ENCODE assay signal across 10 cellular contexts in the genomic region with DNA sequence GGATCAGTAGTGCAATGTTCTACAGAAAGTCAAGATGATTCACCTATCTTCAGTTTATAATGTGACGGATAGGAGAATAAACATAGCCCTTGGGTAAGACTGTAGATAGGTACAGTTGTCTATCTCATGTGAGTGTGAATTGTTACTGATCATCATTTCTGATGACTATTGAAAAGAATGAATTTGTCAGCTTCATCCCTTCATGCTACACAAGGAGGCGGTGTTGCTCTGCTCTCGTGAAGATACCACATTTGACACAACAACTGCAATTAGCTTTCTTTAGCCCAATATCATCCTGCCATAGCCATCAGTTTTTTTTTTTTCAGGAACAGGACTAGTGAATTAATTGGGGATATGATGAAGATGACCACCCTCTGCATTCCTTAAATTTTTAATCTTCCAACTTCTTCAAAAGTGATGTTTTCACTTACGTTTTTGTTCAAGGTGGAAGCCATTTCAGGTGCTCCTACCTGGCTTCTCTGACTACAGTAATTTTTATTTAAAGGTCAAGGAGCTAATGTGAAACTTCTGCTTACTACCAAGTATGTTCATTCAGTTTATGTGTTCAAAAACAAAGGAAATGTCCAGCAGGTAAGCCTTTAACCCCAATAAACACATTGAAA.
DNase-seq lines count a peak whose midpoint lies in the region; ATAC-seq, FAIRE-seq and TF ChIP-seq lines count a peak whose summit lies in the region.
"Had no signal": no experiment of that assay in that cellular context is flagged by ENCODE, and none has a peak within 500 bp of the region (broad histone marks: within the 10 kb centered on the region; RNA-seq: fewer than 3 reads in every experiment).

No MANE protein-coding gene starts in this region.

- H4K8ac ChIP-seq in H1 (ENCODE audit: extremely low read depth, insufficient read depth, low read length) = no peak overlapping the region

- no peak for ATAC-seq in HG02759 (IDR thresholded peaks at IDR 0.05; ENCODE audit: unreplicated experiment)
- ATAC-seq in GM18511 (IDR thresholded peaks at IDR 0.05; ENCODE audit: unreplicated experiment) = no peak

- H3K14ac ChIP-seq in H1 (ENCODE audit: insufficient read length) = no peak overlapping the region

- H2AK5ac ChIP-seq in H1 (ENCODE audit: low read depth, low read length) = no peak overlapping the region

- H3K4ac ChIP-seq in H1 (replicated peaks; ENCODE audit: insufficient read length, low read depth, low read length) = no peak overlapping the region

- H2AFZ ChIP-seq in MM.1S (ENCODE audit: low read length) (no peak overlapping the region), H1 (ENCODE audit: low read length) (no peak overlapping the region)

- TF ChIP-seq POLR2A in H1 (IDR thresholded peaks at IDR 0.05; ENCODE audit: control extremely low read depth in 1 of 2, low read depth in 2 of 2, low read length in 2 of 2) = no peak

- no peak overlapping the region for H2BK5ac ChIP-seq in H1 (ENCODE audit: low read depth, low read length)

- H3K9me3 ChIP-seq in MM.1S (replicated peaks; ENCODE audit: insufficient read depth, low read length) (no peaks in the 10 kb centered on the region), H1 (ENCODE audit: insufficient read depth in 2 of 2, low read depth in 1 of 2, low read length in 1 of 2) (peaks cover under 1 to 2% of the 10 kb centered on the region in 2 experiments; a peak in 3 of 4 replicates)

- H3F3A ChIP-seq in MM.1S (ENCODE audit: insufficient read depth, low read length) = no peaks in the 10 kb centered on the region

- no peak for TF ChIP-seq EP300 in H1 (IDR thresholded peaks at IDR 0.05; ENCODE audit: borderline replicate concordance in 1 of 2, low read depth in 2 of 2, low read length in 2 of 2)

- no peaks in the 10 kb centered on the region for H3K23me2 ChIP-seq in H1 (ENCODE audit: low read depth, low read length)

- FAIRE-seq in H1 (lab: Jason Lieb, UNC) = peak; percentile 90

- DNase-seq in GM10248 (ENCODE audit: extremely low spot score) (no peak), MM.1S (no peak), H1 (ENCODE audit: low read depth in 1 of 2, low spot score in 2 of 2) (no peak), neural crest cell (ENCODE audit: low read depth, low spot score) (no peak), T-helper 2 cell (no peak), OCI-M2 (lab: John Stamatoyannopoulos, UW; ENCODE audit: unreplicated experiment) (no peak)
- DNase-seq: activated naive CD8-positive, alpha-beta T cell treated with anti-CD3 and anti-CD28 coated beads, Interleukin-2, amount 10 ng/mL, durations not matched to agents 7 days and 5 days; NCI-H82 had no signal

- POLR2A ChIA-PET in GM10248 (lab: Yijun Ruan, JAX) (no interaction called here), H1 (lab: Charles Lee; ENCODE audit: partially characterized antibody) (interaction anchor here (0.8 kb wide), 1 partner anchor 124 kb away, joined by 3 read pairs; no protein-coding TSS in a partner anchor)

- no peak overlapping the region for H3K4me3 Mint-ChIP-seq in neural crest cell
- H3K4me3 Mint-ChIP-seq: activated naive CD8-positive, alpha-beta T cell treated with anti-CD3 and anti-CD28 coated beads, Interleukin-2, amount 10 ng/mL, durations not matched to agents 7 days and 5 days had no signal

- no peaks in the 10 kb centered on the region for H3K36me3 Mint-ChIP-seq in neural crest cell (ENCODE audit: low read depth)
- H3K36me3 Mint-ChIP-seq: activated naive CD8-positive, alpha-beta T cell treated with anti-CD3 and anti-CD28 coated beads, Interleukin-2, amount 10 ng/mL, durations not matched to agents 7 days and 5 days had no signal

- H3K79me2 ChIP-seq in MM.1S (ENCODE audit: low read length) (no peaks in the 10 kb centered on the region), H1 (ENCODE audit: control insufficient read depth in 1 of 2, insufficient read depth in 2 of 2, low read length in 2 of 2) (no peaks in the 10 kb centered on the region)

- CTCF ChIA-PET in GM10248 (lab: Yijun Ruan, JAX) (interaction anchor here (1.3 kb wide), 1 partner anchor 967 kb away, joined by 8 read pairs; no protein-coding TSS in a partner anchor), H1 (lab: Charles Lee; ENCODE audit: partially characterized antibody) (interaction anchor here (0.5 to 2.9 kb wide), 23 partner anchors 12 to 1227 kb away, joined by 3 to 14 read pairs (median 3); a partner anchor contains a TSS)

- H4K20me1 ChIP-seq in MM.1S (ENCODE audit: insufficient read depth, low read length) (no peaks in the 10 kb centered on the region), H1 (replicated peaks in 1 of 2; ENCODE audit: control insufficient read depth in 1 of 2, insufficient read depth in 2 of 2, low read length in 2 of 2) (no peaks in the 10 kb centered on the region)

- peak; percentile 88 to 89 for TF ChIP-seq RAD21 in H1 (IDR thresholded peaks at IDR 0.05 in 1 of 2, conservative IDR thresholded peaks at IDR 0.05 in 1 of 2; ENCODE audit: low read depth in 2 of 2, low read length in 2 of 2)

- H2BK12ac ChIP-seq in H1 (ENCODE audit: low read depth, low read length) = no peak overlapping the region

- H3K27me3 ChIP-seq in MM.1S (replicated peaks; ENCODE audit: insufficient read depth, low read length) (no peaks in the 10 kb centered on the region), H1 (replicated peaks in 1 of 4; ENCODE audit: control insufficient read depth in 3 of 4, extremely low read depth in 1 of 4, insufficient read depth in 3 of 4, low read length in 3 of 4) (no peaks in the 10 kb centered on the region)

- H3K27ac ChIP-seq in MM.1S (ENCODE audit: low read length) (no peak overlapping the region), H1 (ENCODE audit: low read depth, low read length) (no peak overlapping the region)

- no peak overlapping the region for H4K91ac ChIP-seq in H1 (replicated peaks; ENCODE audit: insufficient read length, low read length)

- no peak overlapping the region for H4K5ac ChIP-seq in H1 (ENCODE audit: insufficient read length, low read depth, low read length)

- H3K4me2 ChIP-seq in MM.1S (ENCODE audit: low read depth, low read length) (no peak overlapping the region), H1 (ENCODE audit: insufficient read depth in 1 of 2, low read depth in 2 of 2, low read length in 2 of 2) (no peak overlapping the region)

- H3K9ac ChIP-seq in MM.1S (ENCODE audit: low read length) (no peak overlapping the region), H1 (replicated peaks in 1 of 4; ENCODE audit: extremely low read depth in 1 of 4, low read depth in 3 of 4, low read length in 3 of 4) (no peak overlapping the region)

- no peak overlapping the region for H3K18ac ChIP-seq in H1 (ENCODE audit: extremely low read depth, low read length)

- no peaks in the 10 kb centered on the region for H3K4me1 ChIP-seq in MM.1S (ENCODE audit: low read length)
- H3K4me1 ChIP-seq in H1 (replicated peaks in 1 of 4; ENCODE audit: control insufficient read depth in 3 of 4, insufficient read depth in 4 of 4, low read length in 3 of 4) = no peaks in the 10 kb centered on the region

- TF ChIP-seq CTCF in GM10248 (IDR thresholded peaks at IDR 0.05; ENCODE audit: control extremely low read depth, extremely low read depth, low read depth, missing control alignments) (peak; percentile 11), MM.1S (IDR thresholded peaks at IDR 0.05; ENCODE audit: low read length) (peak; percentile 22; the same call in 1 of the 2 replicates), H1 (IDR thresholded peaks at IDR 0.05; ENCODE audit: control extremely low read depth in 1 of 3, insufficient read depth in 1 of 3, low read depth in 1 of 3, low read length in 3 of 3) (peak in 2 of 3 experiments; percentile 63 to 75; a peak in 3 of 4 replicates), neural crest cell (conservative IDR thresholded peaks at IDR 0.05) (peak; percentile 62)

- no peaks in the 10 kb centered on the region for H3K9me2 ChIP-seq in MM.1S (replicated peaks; ENCODE audit: insufficient read depth, low read length)

- H3K23ac ChIP-seq in H1 (ENCODE audit: insufficient read length) = no peak overlapping the region

- no peaks in the 10 kb centered on the region; the same call in 1 of the 2 replicates for H3K79me1 ChIP-seq in H1 (ENCODE audit: low read depth, low read length)

- H3K4me3 ChIP-seq in MM.1S (ENCODE audit: low read length) = no peak overlapping the region
- no peak overlapping the region for H3K4me3 ChIP-seq in H1 (ENCODE audit: extremely low read depth in 1 of 4, insufficient read depth in 2 of 4, low read depth in 3 of 4, low read length in 4 of 4)

- H2BK15ac ChIP-seq in H1 (ENCODE audit: low read length) = no peak overlapping the region

- no peak overlapping the region for H2BK20ac ChIP-seq in H1 (ENCODE audit: low read length)

- peaks cover 2% of the 10 kb centered on the region for H3K9me3 Mint-ChIP-seq in neural crest cell
- H3K9me3 Mint-ChIP-seq: activated naive CD8-positive, alpha-beta T cell treated with anti-CD3 and anti-CD28 coated beads, Interleukin-2, amount 10 ng/mL, durations not matched to agents 7 days and 5 days had no signal

- WGBS in H1 (ENCODE audit: extremely low coverage in 1 of 2, insufficient coverage in 1 of 2, insufficient read length in 1 of 2, insufficient replicate concordance in 2 of 2, low coverage in 1 of 2, low lambda C conversion rate in 2 of 2, missing lambda C conversion rate in 1 of 2), 2 experiments = 77% methylated on average over 4 of the region's 4 CpGs; no CpG with 5 or more reads in 1 of the 2 experiments

- H3K27ac Mint-ChIP-seq in neural crest cell (ENCODE audit: unreplicated experiment) = no peak overlapping the region
- H3K27ac Mint-ChIP-seq: activated naive CD8-positive, alpha-beta T cell treated with anti-CD3 and anti-CD28 coated beads, Interleukin-2, amount 10 ng/mL, durations not matched to agents 7 days and 5 days had no signal

- H3K36me3 ChIP-seq in MM.1S (replicated peaks; ENCODE audit: insufficient read depth, low read length) (no peaks in the 10 kb centered on the region), H1 (ENCODE audit: control insufficient read depth in 2 of 4, insufficient read depth in 4 of 4, low read length in 3 of 4) (no peaks in the 10 kb centered on the region)

- H3K27me3 Mint-ChIP-seq in neural crest cell (ENCODE audit: low read depth) = no peaks in the 10 kb centered on the region

- no peak overlapping the region for H3K56ac ChIP-seq in H1 (replicated peaks; ENCODE audit: insufficient read length, low read depth, low read length)

- no peak overlapping the region for H2BK120ac ChIP-seq in H1 (replicated peaks; ENCODE audit: low read depth, low read length)

- no peaks in the 10 kb centered on the region for H3K4me1 Mint-ChIP-seq in neural crest cell
- H3K4me1 Mint-ChIP-seq: activated naive CD8-positive, alpha-beta T cell treated with anti-CD3 and anti-CD28 coated beads, Interleukin-2, amount 10 ng/mL, durations not matched to agents 7 days and 5 days had no signal

TF ChIP-seq in H1, 55 proteins besides CTCF, POLR2A, EP300 and RAD21 (continues in another document):
- TF ChIP-seq, protein P1, sequence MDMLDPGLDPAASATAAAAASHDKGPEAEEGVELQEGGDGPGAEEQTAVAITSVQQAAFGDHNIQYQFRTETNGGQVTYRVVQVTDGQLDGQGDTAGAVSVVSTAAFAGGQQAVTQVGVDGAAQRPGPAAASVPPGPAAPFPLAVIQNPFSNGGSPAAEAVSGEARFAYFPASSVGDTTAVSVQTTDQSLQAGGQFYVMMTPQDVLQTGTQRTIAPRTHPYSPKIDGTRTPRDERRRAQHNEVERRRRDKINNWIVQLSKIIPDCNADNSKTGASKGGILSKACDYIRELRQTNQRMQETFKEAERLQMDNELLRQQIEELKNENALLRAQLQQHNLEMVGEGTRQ (IDR thresholded peaks at IDR 0.05; ENCODE audit: low read length) = no peak

Comparison
In these comparisons a context has a peak if more than half of its experiments do, and no peak if none do; other contexts are left out.
1. CTCF ChIP-seq: peak in every context shown above with its lines; median percentile 69 in H1; 62 in neural crest cell; 22 in MM.1S; 11 in GM10248.